ENCODE assay signal across 29 cellular contexts in the genomic region with DNA sequence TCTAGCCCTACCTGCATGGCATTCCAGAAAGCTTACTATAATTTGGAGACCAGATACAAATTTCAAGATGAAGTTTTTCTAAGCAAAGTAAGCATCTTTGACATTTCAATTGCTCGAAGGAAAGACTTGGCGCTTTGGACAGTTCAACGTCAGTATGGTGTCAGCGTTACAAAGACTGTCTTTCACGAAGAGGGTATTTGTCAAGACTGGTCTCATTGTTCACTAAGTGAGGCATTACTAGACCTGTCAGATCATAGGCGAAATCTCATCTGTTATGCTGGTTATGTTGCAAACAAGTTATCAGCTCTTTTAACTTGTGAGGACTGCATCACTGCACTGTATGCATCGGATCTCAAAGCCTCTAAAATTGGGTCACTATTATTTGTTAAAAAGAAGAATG. TPM values are rescaled to one million over a fixed set of nuclear protein-coding genes. Genes with fewer than 3 reads are reported as not detected.
DNase-seq lines count a peak whose midpoint lies in the region; ATAC-seq, FAIRE-seq and TF ChIP-seq lines count a peak whose summit lies in the region.
"Had no signal": no experiment of that assay in that cellular context is flagged by ENCODE, and none has a peak within 500 bp of the region (broad histone marks: within the 10 kb centered on the region; RNA-seq: fewer than 3 reads in every experiment).

No MANE protein-coding gene starts in this region.

- H3K27me3 ChIP-seq in H1 (replicated peaks in 1 of 4; ENCODE audit: control insufficient read depth in 3 of 4, extremely low read depth in 1 of 4, insufficient read depth in 3 of 4, low read length in 3 of 4) = peaks cover 0 to 2% (median 0%) of the 10 kb centered on the region in 4 experiments; a peak in 1 of 7 replicates

- no peak overlapping the region for H2BK120ac ChIP-seq in H1 (replicated peaks; ENCODE audit: low read depth, low read length)

- H2BK20ac ChIP-seq in H1 (ENCODE audit: low read length) = no peak overlapping the region

- H2AFZ ChIP-seq in H1 (ENCODE audit: low read length) = no peak overlapping the region
- H2AFZ ChIP-seq: GM23248 had no signal

- H3K36me3 ChIP-seq in H1 (ENCODE audit: control insufficient read depth in 2 of 4, insufficient read depth in 4 of 4, low read length in 3 of 4) = peaks cover 3 to 22% (median 7%) of the 10 kb centered on the region in 4 experiments; a peak in 6 of 8 replicates

- TF ChIP-seq RAD21 in H1 (IDR thresholded peaks at IDR 0.05 in 1 of 2, conservative IDR thresholded peaks at IDR 0.05 in 1 of 2; ENCODE audit: low read depth in 2 of 2, low read length in 2 of 2) = no peak

- no peaks in the 10 kb centered on the region for H3K79me1 ChIP-seq in H1 (ENCODE audit: low read depth, low read length)

- no peaks in the 10 kb centered on the region for H3K4me1 Mint-ChIP-seq in activated naive CD4-positive, alpha-beta T cell treated with anti-CD3 and anti-CD28 coated beads, Interleukin-2, amount 10 ng/mL, durations not matched to agents 7 days and 5 days
- H3K4me1 Mint-ChIP-seq: CD4-positive, alpha-beta memory T cell; H9 had no signal

- CTCF ChIA-PET in H1 (lab: Charles Lee; ENCODE audit: partially characterized antibody) = no interaction called here
- CTCF ChIA-PET in activated naive CD4-positive, alpha-beta T cell treated with anti-CD3 and anti-CD28 coated beads, Interleukin-2, amount 10 ng/mL, durations not matched to agents 7 days and 5 days (lab: Charles Lee) = no interaction called here

- in situ Hi-C loops in SK-MEL-5 (cut with HindIII; ENCODE audit: low pct_unique_long_range_greater_than_20kb, low sequenced_read_pairs) = no loop called here

- no peaks in the 10 kb centered on the region for H4K20me1 ChIP-seq in H1 (replicated peaks in 1 of 2; ENCODE audit: control insufficient read depth in 1 of 2, insufficient read depth in 2 of 2, low read length in 2 of 2)

- H3K4me3 ChIP-seq in H1 (ENCODE audit: extremely low read depth in 1 of 4, insufficient read depth in 2 of 4, low read depth in 3 of 4, low read length in 4 of 4) = no peak overlapping the region
- H3K4me3 ChIP-seq: GM23248 had no signal

- TF ChIP-seq EP300 in H1 (IDR thresholded peaks at IDR 0.05; ENCODE audit: borderline replicate concordance in 1 of 2, low read depth in 2 of 2, low read length in 2 of 2) = no peak

- H3K9ac ChIP-seq in H1 (replicated peaks in 1 of 4; ENCODE audit: extremely low read depth in 1 of 4, low read depth in 3 of 4, low read length in 3 of 4) = peak overlapping the region in 1 of 4 experiments; percentile 8; a peak in 1 of 7 replicates
- H3K9ac ChIP-seq: GM23248 had no signal

- H3K79me2 ChIP-seq in H1 (ENCODE audit: control insufficient read depth in 1 of 2, insufficient read depth in 2 of 2, low read length in 2 of 2) = no peaks in the 10 kb centered on the region

- no peaks in the 10 kb centered on the region for H3K23me2 ChIP-seq in H1 (ENCODE audit: low read depth, low read length)

- H3K27ac Mint-ChIP-seq in activated naive CD4-positive, alpha-beta T cell treated with anti-CD3 and anti-CD28 coated beads, Interleukin-2, amount 10 ng/mL, durations not matched to agents 7 days and 5 days = no peak overlapping the region
- H3K27ac Mint-ChIP-seq: CD4-positive, alpha-beta memory T cell; H9 had no signal

- no peak overlapping the region for H3K14ac ChIP-seq in H1 (ENCODE audit: insufficient read length)

- H3K36me3 Mint-ChIP-seq in activated naive CD4-positive, alpha-beta T cell treated with anti-CD3 and anti-CD28 coated beads, Interleukin-2, amount 10 ng/mL, durations not matched to agents 7 days and 5 days = peaks cover 22% of the 10 kb centered on the region

- H4K8ac ChIP-seq in H1 (ENCODE audit: extremely low read depth, insufficient read depth, low read length) = no peak overlapping the region

- H2BK15ac ChIP-seq in H1 (ENCODE audit: low read length) = no peak overlapping the region

- TF ChIP-seq POLR2A in H1 (IDR thresholded peaks at IDR 0.05; ENCODE audit: control extremely low read depth in 1 of 2, low read depth in 2 of 2, low read length in 2 of 2) = no peak

- ATAC-seq in HG02610 (IDR thresholded peaks at IDR 0.05; ENCODE audit: unreplicated experiment) (no peak), GM18520 (IDR thresholded peaks at IDR 0.05; ENCODE audit: unreplicated experiment) (no peak)
- ATAC-seq: HepG2 had no signal

- no peak overlapping the region for H2BK5ac ChIP-seq in H1 (ENCODE audit: low read depth, low read length)

- TF ChIP-seq CTCF in H1 (IDR thresholded peaks at IDR 0.05; ENCODE audit: control extremely low read depth in 1 of 3, insufficient read depth in 1 of 3, low read depth in 1 of 3, low read length in 3 of 3) = no peak

- peak; percentile 98 for DNase-seq in SK-MEL-5 (ENCODE audit: low read depth, low spot score)
- no peak for DNase-seq in H1 (ENCODE audit: low read depth in 1 of 2, low spot score in 2 of 2)
- DNase-seq in medulla oblongata (ENCODE audit: extremely low spot score) = peak; percentile 77
- peak in 5 of 49 donors; percentile 2 to 54 (median 5) for DNase-seq in substantia nigra (lab: John Stamatoyannopoulos, UW)
- DNase-seq in AG08396 (ENCODE audit: low spot score) = no peak
- DNase-seq in activated naive CD4-positive, alpha-beta T cell treated with anti-CD3 and anti-CD28 coated beads, Interleukin-2, amount 10 ng/mL, durations not matched to agents 7 days and 5 days = no peak
- DNase-seq: AML-193; Caco-2; CD4-positive, alpha-beta memory T cell; EL; GDM1; GM23248; H9; Karpas-422; NCI-H1092; NCI-H1417 treated with DMSO at 0.1 percent for 48 hours; NCI-H1694 treated with DMSO at 0.1 percent for 48 hours; NCI-H2081; NCI-H2227 treated with DMSO at 0.1 percent for 48 hours; NCI-H510A; NCI-H69; Right ventricle myocardium superior; RPMI8226 had no signal

- no peak overlapping the region for H2BK12ac ChIP-seq in H1 (ENCODE audit: low read depth, low read length)

- H3K23ac ChIP-seq in H1 (ENCODE audit: insufficient read length) = no peak overlapping the region

- FAIRE-seq in H1 (lab: Jason Lieb, UNC) = peak; percentile 24
- FAIRE-seq: A204.1, GM12892, HepG2 had no signal

- H3K18ac ChIP-seq in H1 (ENCODE audit: extremely low read depth, low read length) = no peak overlapping the region

- no peak overlapping the region for H4K91ac ChIP-seq in H1 (replicated peaks; ENCODE audit: insufficient read length, low read length)

- H3K4ac ChIP-seq in H1 (replicated peaks; ENCODE audit: insufficient read length, low read depth, low read length) = no peak overlapping the region

- H2AK5ac ChIP-seq in H1 (ENCODE audit: low read depth, low read length) = no peak overlapping the region

- no peak overlapping the region for H3K56ac ChIP-seq in H1 (replicated peaks; ENCODE audit: insufficient read length, low read depth, low read length)

- no peaks in the 10 kb centered on the region for H3K27me3 Mint-ChIP-seq in activated naive CD4-positive, alpha-beta T cell treated with anti-CD3 and anti-CD28 coated beads, Interleukin-2, amount 10 ng/mL, durations not matched to agents 7 days and 5 days
- H3K27me3 Mint-ChIP-seq: CD4-positive, alpha-beta memory T cell had no signal

- no peaks in the 10 kb centered on the region for H3K4me1 ChIP-seq in H1 (replicated peaks in 1 of 4; ENCODE audit: control insufficient read depth in 3 of 4, insufficient read depth in 4 of 4, low read length in 3 of 4)
- H3K4me1 ChIP-seq: Caco-2 had no signal

- H3K9me3 ChIP-seq in H1 (ENCODE audit: insufficient read depth in 2 of 2, low read depth in 1 of 2, low read length in 1 of 2) = no peaks in the 10 kb centered on the region
- H3K9me3 ChIP-seq: Caco-2 had no signal

- no peak overlapping the region for H4K5ac ChIP-seq in H1 (ENCODE audit: insufficient read length, low read depth, low read length)

- H3K27ac ChIP-seq in H1 (ENCODE audit: low read depth, low read length) (no peak overlapping the region), substantia nigra (ENCODE audit: low read depth, low read length, poor library complexity, severe bottlenecking) (peak overlapping the region; percentile 39)
- H3K27ac ChIP-seq: GM23248, HL-60 had no signal

- H3K9me3 Mint-ChIP-seq in activated naive CD4-positive, alpha-beta T cell treated with anti-CD3 and anti-CD28 coated beads, Interleukin-2, amount 10 ng/mL, durations not matched to agents 7 days and 5 days = no peaks in the 10 kb centered on the region
- H3K9me3 Mint-ChIP-seq: CD4-positive, alpha-beta memory T cell; H9 had no signal

- POLR2A ChIA-PET in H1 (lab: Charles Lee; ENCODE audit: partially characterized antibody) = interaction anchor here (1.6 kb wide), 1 partner anchor 22 kb away, joined by 4 read pairs; no protein-coding TSS in a partner anchor

- 90% methylated on average over 7 of the region's 7 CpGs; no CpG with 5 or more reads in 1 of the 2 experiments for WGBS in H1 (ENCODE audit: extremely low coverage in 1 of 2, insufficient coverage in 1 of 2, insufficient read length in 1 of 2, insufficient replicate concordance in 2 of 2, low coverage in 1 of 2, low lambda C conversion rate in 2 of 2, missing lambda C conversion rate in 1 of 2), 2 experiments

- H3K4me3 Mint-ChIP-seq in activated naive CD4-positive, alpha-beta T cell treated with anti-CD3 and anti-CD28 coated beads, Interleukin-2, amount 10 ng/mL, durations not matched to agents 7 days and 5 days = no peak overlapping the region
- H3K4me3 Mint-ChIP-seq: CD4-positive, alpha-beta memory T cell; H9 had no signal

- H3K4me2 ChIP-seq in H1 (ENCODE audit: insufficient read depth in 1 of 2, low read depth in 2 of 2, low read length in 2 of 2) = no peak overlapping the region

RNA-seq across cellular contexts. Expression of a gene that starts 17.6 kb away (rescaled TPM):
- total RNA-seq in SK-MEL-5 (2014; rRNA removed; shearing (Covaris generic)) = 6.5 and 6.9 TPM in 2 replicates
- polyA plus RNA-seq in SK-MEL-5 (2015; cell fraction: cytosol; rRNA removed) = 2.8 and 3.0 TPM in 2 replicates
- polyA plus RNA-seq in SK-MEL-5 (2015; cell fraction: nucleus; rRNA removed) = 18.8 and 24.1 TPM in 2 replicates
- 13.2 and 17.0 TPM in 2 replicates for total RNA-seq in H1 (2021; fragmentation: NEBNext Ultra II Directional; extraction: Animal tissue kit (Norgen Biotek cat#: 25700))
- 4.0 and 6.1 TPM in 2 replicates for polyA plus RNA-seq in H1 (2011; rRNA removed)
- 10.5 TPM for polyA plus RNA-seq in H1 (2011; cell fraction: cytosol; rRNA removed)
- polyA plus RNA-seq in H1 (2011; cell fraction: nucleus; rRNA removed) = 11.2 TPM
- polyA plus RNA-seq in H1 (2012, experiment 1 of 2) = 6.5 to 11.1 TPM (median 8.3 TPM) in 4 replicates
- polyA plus RNA-seq in H1 (2012, experiment 2 of 2) = 0.97 TPM
- 8.6 TPM for polyA plus RNA-seq in H1 (2013, experiment 1 of 2)
- 7.4 TPM for polyA plus RNA-seq in H1 (2013, experiment 2 of 2)
- polyA minus RNA-seq in H1 (2011; rRNA and poly(A)+ RNA removed) = 15.7 and 22.5 TPM in 2 replicates
- polyA minus RNA-seq in H1 (2011; cell fraction: cytosol; rRNA and poly(A)+ RNA removed) = 15.5 TPM
- 33.3 TPM for polyA minus RNA-seq in H1 (2011; cell fraction: nucleus; rRNA and poly(A)+ RNA removed)

RNA-seq across cellular contexts. Expression of a gene that starts 27.1 kb away (rescaled TPM):
- total RNA-seq in SK-MEL-5 (2014; rRNA removed; shearing (Covaris generic)) = 91.3 and 104 TPM in 2 replicates
- polyA plus RNA-seq in SK-MEL-5 (2015; cell fraction: cytosol; rRNA removed) = 90.0 and 100 TPM in 2 replicates
- polyA plus RNA-seq in SK-MEL-5 (2015; cell fraction: nucleus; rRNA removed) = 125 and 135 TPM in 2 replicates
- total RNA-seq in H1 (2021; fragmentation: NEBNext Ultra II Directional; extraction: Animal tissue kit (Norgen Biotek cat#: 25700)) = 122 and 125 TPM in 2 replicates
- polyA plus RNA-seq in H1 (2011; rRNA removed) = 72.8 and 112 TPM in 2 replicates
- polyA plus RNA-seq in H1 (2011; cell fraction: cytosol; rRNA removed) = 89.1 TPM
- polyA plus RNA-seq in H1 (2011; cell fraction: nucleus; rRNA removed) = 77.4 TPM
- polyA plus RNA-seq in H1 (2012, experiment 1 of 2) = 72.8 to 103 TPM (median 90.2 TPM) in 4 replicates
- polyA plus RNA-seq in H1 (2012, experiment 2 of 2) = 9.6 TPM
- polyA plus RNA-seq in H1 (2013, experiment 1 of 2) = 91.5 TPM
- 91.6 TPM for polyA plus RNA-seq in H1 (2013, experiment 2 of 2)
- polyA minus RNA-seq in H1 (2011; rRNA and poly(A)+ RNA removed) = 158 and 186 TPM in 2 replicates
- polyA minus RNA-seq in H1 (2011; cell fraction: cytosol; rRNA and poly(A)+ RNA removed) = 78.9 TPM
- polyA minus RNA-seq in H1 (2011; cell fraction: nucleus; rRNA and poly(A)+ RNA removed) = 153 TPM

Comparison
In these comparisons a context has a peak if more than half of its experiments do, and no peak if none do; other contexts are left out.
1. DNase-seq: peak in SK-MEL-5 (single experiment) and medulla oblongata (single experiment); none in H1 (0 of 2), AG08396 (single experiment) and activated naive CD4-positive, alpha-beta T cell treated with anti-CD3 and anti-CD28 coated beads, Interleukin-2, amount 10 ng/mL, durations not matched to agents 7 days and 5 days (single experiment).